In genomic region chr21:29762570-29763082, GRCh38 we compare ENCODE assay signal across 8 cellular contexts.
"Had no signal": no experiment of that assay in that cellular context is flagged by ENCODE, and none has a peak within 500 bp of the region (broad histone marks: within the 10 kb centered on the region; RNA-seq: fewer than 3 reads in every experiment).

No MANE protein-coding gene starts in this region.

- H3K27ac ChIP-seq: HL-60, KMS-11 had no signal

- H3K4me3 Mint-ChIP-seq: IgD-negative memory B cell had no signal

- H3K27ac Mint-ChIP-seq: IgD-negative memory B cell had no signal

- ATAC-seq: HepG2 had no signal

- FAIRE-seq: HepG2, HTR-8/SVneo had no signal

- H3K36me3 Mint-ChIP-seq: IgD-negative memory B cell had no signal

- H3K4me1 Mint-ChIP-seq: IgD-negative memory B cell had no signal

- H3K9me3 Mint-ChIP-seq: IgD-negative memory B cell had no signal

- H3K27me3 Mint-ChIP-seq: IgD-negative memory B cell had no signal

- DNase-seq: IMR-90, KBM-7, KG1 had no signal

- H3K9ac ChIP-seq: KMS-11 had no signal

- H3K4me2 ChIP-seq: KMS-11 had no signal
